9 cellular contexts compared by ENCODE assay signal in genomic region chr4:139455187-139455586, GRCh38. TPM values are rescaled to one million over a fixed set of nuclear protein-coding genes. Genes with fewer than 3 reads are reported as not detected.
DNase-seq lines count a peak whose midpoint lies in the region; ATAC-seq and TF ChIP-seq lines count a peak whose summit lies in the region.
"Had no signal": no experiment of that assay in that cellular context is flagged by ENCODE, and none has a peak within 500 bp of the region (broad histone marks: within the 10 kb centered on the region; RNA-seq: fewer than 3 reads in every experiment).

No MANE protein-coding gene starts in this region.

- no peaks in the 10 kb centered on the region for H3K9me2 ChIP-seq in hepatocyte (replicated peaks; ENCODE audit: insufficient read depth)

- H3K79me2 ChIP-seq in H9 (ENCODE audit: insufficient read depth, low read length) (peaks cover 27% of the 10 kb centered on the region; the same call in 1 of the 2 replicates), hepatocyte (peaks cover 84% of the 10 kb centered on the region)

- H3T11ph ChIP-seq in H9 (ENCODE audit: low read length): no peak overlapping the region

- no peaks in the 10 kb centered on the region; the same call in none of the 2 replicates for H3K4me1 ChIP-seq in H9 (ENCODE audit: insufficient read depth, low read length)
- peaks cover 37% of the 10 kb centered on the region for H3K4me1 ChIP-seq in hepatocyte (ENCODE audit: insufficient read depth)

- H2AK5ac ChIP-seq in H9 (ENCODE audit: insufficient read length, low read length): no peak overlapping the region

- no peak overlapping the region for H2BK120ac ChIP-seq in H9 (ENCODE audit: low read depth, low read length, poor library complexity, severe bottlenecking)

- H3K23ac ChIP-seq in H9 (ENCODE audit: insufficient read length, low read depth, low read length): no peak overlapping the region

- no peak overlapping the region for H2AFZ ChIP-seq in H9 (ENCODE audit: low read length)
- H2AFZ ChIP-seq in hepatocyte: no peak overlapping the region

- H4K8ac ChIP-seq in H9 (replicated peaks; ENCODE audit: insufficient read length, low read depth, low read length): no peak overlapping the region

- H4K91ac ChIP-seq in H9 (ENCODE audit: insufficient read length, low read depth, low read length): no peak overlapping the region

- no peaks in the 10 kb centered on the region for H3K27me3 ChIP-seq in H9 (ENCODE audit: insufficient read depth, low read length)
- H3K27me3 ChIP-seq in hepatocyte: no peaks in the 10 kb centered on the region
- H3K27me3 ChIP-seq: adrenal gland had no signal

- DNase-seq in H9: no peak
- peak; percentile 20 for DNase-seq in SW480 (ENCODE audit: low spot score)
- no peak for DNase-seq in hepatocyte (ENCODE audit: low spot score)
- DNase-seq in T1000 (lab: John Stamatoyannopoulos, UW): no peak
- DNase-seq in GDM1 (lab: John Stamatoyannopoulos, UW): no peak
- DNase-seq: adrenal gland had no signal

- H3K27me3 Mint-ChIP-seq in H9 (ENCODE audit: low read depth): no peaks in the 10 kb centered on the region

- H3K23me2 ChIP-seq in H9 (ENCODE audit: insufficient read length, low read depth, low read length, poor library complexity, severe bottlenecking): peaks cover 15% of the 10 kb centered on the region

- H3K4me3 ChIP-seq in hepatocyte: peak overlapping the region; percentile 88
- peak overlapping the region in 5 of 7 experiments; percentile 60 to 85 (median 72) for H3K4me3 ChIP-seq in skin epidermis

- no peak overlapping the region for H3K18ac ChIP-seq in H9 (ENCODE audit: insufficient read length, low read depth, low read length)

- H3K14ac ChIP-seq in H9 (ENCODE audit: insufficient read depth, low read length): no peak overlapping the region

- H3K9ac ChIP-seq in H9 (ENCODE audit: extremely low read depth, insufficient read length, low read length): peak overlapping the region; percentile 95

- H2BK20ac ChIP-seq in H9 (ENCODE audit: low read depth, low read length, poor library complexity, severe bottlenecking): no peak overlapping the region

- H3K4ac ChIP-seq in H9 (ENCODE audit: low read depth, low read length): no peak overlapping the region

- TF ChIP-seq CTCF in H9 (conservative IDR thresholded peaks at IDR 0.05): no peak
- no peak for TF ChIP-seq CTCF in hepatocyte (IDR thresholded peaks at IDR 0.05; ENCODE audit: poor library complexity)

- no peak overlapping the region for H2BK12ac ChIP-seq in H9 (ENCODE audit: insufficient read length, low read depth, low read length)

- peak overlapping the region; percentile 96 to 99 for H3K4me3 Mint-ChIP-seq in H9

- H3K4me1 Mint-ChIP-seq in H9: peaks cover 62 to 64% of the 10 kb centered on the region in 2 experiments

- H3K56ac ChIP-seq in H9 (ENCODE audit: insufficient read length, low read depth, low read length): no peak overlapping the region

- H2BK15ac ChIP-seq in H9 (ENCODE audit: low read depth, low read length): no peak overlapping the region

- WGBS in H9 (ENCODE audit: extremely low coverage, insufficient read length, low lambda C conversion rate): no CpG with 5 or more reads among the region's 6 CpGs
- WGBS in hepatocyte (ENCODE audit: low lambda C conversion rate, missing lambda C conversion rate): 46% methylated on average over 6 of the region's 6 CpGs

- ATAC-seq in HG02938 (IDR thresholded peaks at IDR 0.05; ENCODE audit: unreplicated experiment) (no peak), GM18520 (IDR thresholded peaks at IDR 0.05; ENCODE audit: unreplicated experiment) (no peak)

- 0 out of 5 replicates have a peak, but pooled peaks cover 0 to 2% of the 10 kb centered on the region in 2 experiments for H3K9me3 Mint-ChIP-seq in H9

- no peak overlapping the region for H3K27ac Mint-ChIP-seq in H9

- peaks cover 7% of the 10 kb centered on the region for H3K79me1 ChIP-seq in H9 (ENCODE audit: insufficient read depth, low read depth, low read length, poor library complexity, severe bottlenecking)

- H3K9me3 ChIP-seq in H9 (ENCODE audit: control insufficient read depth, low read depth, low read length): no peaks in the 10 kb centered on the region
- no peaks in the 10 kb centered on the region for H3K9me3 ChIP-seq in hepatocyte (ENCODE audit: low read depth)
- H3K9me3 ChIP-seq: adrenal gland had no signal

- peaks cover 0 to 4% (median 3%) of the 10 kb centered on the region in 3 experiments; a peak in 5 of 7 replicates for H3K36me3 Mint-ChIP-seq in H9 (ENCODE audit: insufficient read depth in 1 of 3, low read depth in 3 of 3)

- no peak overlapping the region for H2BK5ac ChIP-seq in H9 (ENCODE audit: insufficient read length, low read length)

- H3K36me3 ChIP-seq in hepatocyte (replicated peaks; ENCODE audit: insufficient read depth, low read depth): no peaks in the 10 kb centered on the region
- H3K36me3 ChIP-seq: adrenal gland had no signal

- H4K20me1 ChIP-seq in H9 (ENCODE audit: control insufficient read depth, insufficient read depth, insufficient read length) (no peaks in the 10 kb centered on the region), hepatocyte (ENCODE audit: insufficient read depth, poor library complexity, severe bottlenecking) (peaks cover 15% of the 10 kb centered on the region)

- H3K27ac ChIP-seq in H9 (ENCODE audit: insufficient read length, low read depth, low read length): no peak overlapping the region
- peak overlapping the region; percentile 98 for H3K27ac ChIP-seq in hepatocyte
- H3K27ac ChIP-seq in skin epidermis: peak overlapping the region in 5 of 21 experiments; percentile 22 to 99 (median 50)

- H3K4me2 ChIP-seq in H9 (ENCODE audit: insufficient read depth, insufficient read length, low read length): peak overlapping the region; percentile 100
- peak overlapping the region; percentile 88 for H3K4me2 ChIP-seq in hepatocyte

- H4K5ac ChIP-seq in H9 (ENCODE audit: insufficient read length, low read depth, low read length): no peak overlapping the region

RNA-seq across cellular contexts. Expression of gene RAB33B, which starts 1.3 kb away (rescaled TPM):
- total RNA-seq in H9 (2021) (7.5 and 7.7 TPM in 2 replicates), hepatocyte (13.5 and 16.2 TPM in 2 replicates)
- polyA plus RNA-seq in hepatocyte: 4.5 and 6.9 TPM in 2 replicates
